2 cellular contexts compared by ENCODE assay signal in the genomic region with DNA sequence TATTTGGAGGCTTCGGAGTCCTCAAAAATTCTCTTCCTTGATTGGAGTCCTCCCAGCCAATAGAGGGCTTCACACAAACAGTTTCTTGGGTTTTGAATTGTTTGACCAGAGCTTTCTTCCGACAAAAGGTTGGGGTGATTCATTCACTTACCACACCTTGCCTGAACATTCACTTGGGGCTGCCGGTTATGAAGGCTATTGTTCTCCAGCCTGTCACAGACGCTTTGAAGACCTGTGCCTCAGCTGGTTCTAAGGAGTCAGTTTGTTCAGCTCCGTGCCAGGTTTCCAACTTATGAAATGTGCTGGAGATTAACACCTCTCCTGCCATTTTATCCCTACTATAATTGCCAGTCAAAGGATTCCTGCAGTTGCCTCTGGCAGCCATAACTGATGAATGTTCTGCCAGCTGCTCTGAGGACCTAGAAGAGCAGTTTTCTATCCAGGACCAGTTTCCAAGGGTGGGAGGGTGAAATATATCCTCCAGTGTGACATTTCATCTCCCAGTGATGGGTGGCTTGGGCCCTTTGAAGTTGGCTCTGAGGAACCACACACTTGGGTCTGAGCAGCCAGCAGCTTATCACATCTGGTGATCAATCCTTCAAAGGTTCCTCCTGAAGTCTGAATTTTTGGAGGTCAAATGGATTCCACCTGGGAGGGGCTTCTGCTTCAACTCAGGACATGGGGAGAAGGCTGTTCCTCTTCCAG.
TF ChIP-seq lines count a peak whose summit lies in the region.

No MANE protein-coding gene starts in this region.

TF ChIP-seq in HEK293, 187 proteins besides CTCF, POLR2A, EP300 and RAD21:
- TF ChIP-seq, protein P1, sequence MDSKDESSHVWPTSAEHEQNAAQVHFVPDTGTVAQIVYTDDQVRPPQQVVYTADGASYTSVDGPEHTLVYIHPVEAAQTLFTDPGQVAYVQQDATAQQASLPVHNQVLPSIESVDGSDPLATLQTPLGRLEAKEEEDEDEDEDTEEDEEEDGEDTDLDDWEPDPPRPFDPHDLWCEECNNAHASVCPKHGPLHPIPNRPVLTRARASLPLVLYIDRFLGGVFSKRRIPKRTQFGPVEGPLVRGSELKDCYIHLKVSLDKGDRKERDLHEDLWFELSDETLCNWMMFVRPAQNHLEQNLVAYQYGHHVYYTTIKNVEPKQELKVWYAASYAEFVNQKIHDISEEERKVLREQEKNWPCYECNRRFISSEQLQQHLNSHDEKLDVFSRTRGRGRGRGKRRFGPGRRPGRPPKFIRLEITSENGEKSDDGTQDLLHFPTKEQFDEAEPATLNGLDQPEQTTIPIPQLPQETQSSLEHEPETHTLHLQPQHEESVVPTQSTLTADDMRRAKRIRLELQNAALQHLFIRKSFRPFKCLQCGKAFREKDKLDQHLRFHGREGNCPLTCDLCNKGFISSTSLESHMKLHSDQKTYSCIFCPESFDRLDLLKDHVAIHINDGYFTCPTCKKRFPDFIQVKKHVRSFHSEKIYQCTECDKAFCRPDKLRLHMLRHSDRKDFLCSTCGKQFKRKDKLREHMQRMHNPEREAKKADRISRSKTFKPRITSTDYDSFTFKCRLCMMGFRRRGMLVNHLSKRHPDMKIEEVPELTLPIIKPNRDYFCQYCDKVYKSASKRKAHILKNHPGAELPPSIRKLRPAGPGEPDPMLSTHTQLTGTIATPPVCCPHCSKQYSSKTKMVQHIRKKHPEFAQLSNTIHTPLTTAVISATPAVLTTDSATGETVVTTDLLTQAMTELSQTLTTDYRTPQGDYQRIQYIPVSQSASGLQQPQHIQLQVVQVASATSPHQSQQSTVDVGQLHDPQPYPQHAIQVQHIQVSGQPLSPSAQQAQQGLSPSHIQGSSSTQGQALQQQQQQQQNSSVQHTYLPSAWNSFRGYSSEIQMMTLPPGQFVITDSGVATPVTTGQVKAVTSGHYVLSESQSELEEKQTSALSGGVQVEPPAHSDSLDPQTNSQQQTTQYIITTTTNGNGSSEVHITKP (tag by site-specific recombination; IDR thresholded peaks at IDR 0.05): peak; percentile 61
- TF ChIP-seq SETDB1 (IDR thresholded peaks at IDR 0.05; ENCODE audit: insufficient read length, low read length): no peak

TF ChIP-seq in WTC11, 78 proteins besides CTCF, POLR2A, EP300 and RAD21 (continued from another document):
- TF ChIP-seq PREB (CRISPR knock-in tag; IDR thresholded peaks at IDR 0.05; ENCODE audit: borderline replicate concordance): no peak
- TF ChIP-seq ZNF219 (CRISPR knock-in tag; IDR thresholded peaks at IDR 0.05; ENCODE audit: borderline replicate concordance): no peak
- no peak for TF ChIP-seq NR1H2 (CRISPR knock-in tag; IDR thresholded peaks at IDR 0.05)
- no peak for TF ChIP-seq CREB1 (CRISPR knock-in tag; IDR thresholded peaks at IDR 0.05)
- TF ChIP-seq TCF7 (CRISPR knock-in tag; IDR thresholded peaks at IDR 0.05; ENCODE audit: low read depth): no peak
- TF ChIP-seq ZNF121 (CRISPR knock-in tag; IDR thresholded peaks at IDR 0.05): no peak
- no peak for TF ChIP-seq MYBL2 (CRISPR knock-in tag; IDR thresholded peaks at IDR 0.05)
- TF ChIP-seq ZNF416 (CRISPR knock-in tag; IDR thresholded peaks at IDR 0.05): no peak
- no peak for TF ChIP-seq NR3C1 (CRISPR knock-in tag; conservative IDR thresholded peaks at IDR 0.05; ENCODE audit: low read depth)
- TF ChIP-seq, protein P2, sequence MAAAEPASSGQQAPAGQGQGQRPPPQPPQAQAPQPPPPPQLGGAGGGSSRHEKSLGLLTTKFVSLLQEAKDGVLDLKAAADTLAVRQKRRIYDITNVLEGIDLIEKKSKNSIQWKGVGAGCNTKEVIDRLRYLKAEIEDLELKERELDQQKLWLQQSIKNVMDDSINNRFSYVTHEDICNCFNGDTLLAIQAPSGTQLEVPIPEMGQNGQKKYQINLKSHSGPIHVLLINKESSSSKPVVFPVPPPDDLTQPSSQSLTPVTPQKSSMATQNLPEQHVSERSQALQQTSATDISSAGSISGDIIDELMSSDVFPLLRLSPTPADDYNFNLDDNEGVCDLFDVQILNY (CRISPR knock-in tag; IDR thresholded peaks at IDR 0.05): no peak
- no peak for TF ChIP-seq SMAD3 (CRISPR knock-in tag; IDR thresholded peaks at IDR 0.05; ENCODE audit: borderline replicate concordance)
- no peak for TF ChIP-seq ATF1 (CRISPR knock-in tag; IDR thresholded peaks at IDR 0.05)
- no peak for TF ChIP-seq ATF3 (CRISPR knock-in tag; conservative IDR thresholded peaks at IDR 0.05)
- no peak for TF ChIP-seq EMX1 (CRISPR knock-in tag; IDR thresholded peaks at IDR 0.05)
- TF ChIP-seq, protein P3, sequence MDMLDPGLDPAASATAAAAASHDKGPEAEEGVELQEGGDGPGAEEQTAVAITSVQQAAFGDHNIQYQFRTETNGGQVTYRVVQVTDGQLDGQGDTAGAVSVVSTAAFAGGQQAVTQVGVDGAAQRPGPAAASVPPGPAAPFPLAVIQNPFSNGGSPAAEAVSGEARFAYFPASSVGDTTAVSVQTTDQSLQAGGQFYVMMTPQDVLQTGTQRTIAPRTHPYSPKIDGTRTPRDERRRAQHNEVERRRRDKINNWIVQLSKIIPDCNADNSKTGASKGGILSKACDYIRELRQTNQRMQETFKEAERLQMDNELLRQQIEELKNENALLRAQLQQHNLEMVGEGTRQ (CRISPR knock-in tag; IDR thresholded peaks at IDR 0.05): no peak
- TF ChIP-seq, protein P4, sequence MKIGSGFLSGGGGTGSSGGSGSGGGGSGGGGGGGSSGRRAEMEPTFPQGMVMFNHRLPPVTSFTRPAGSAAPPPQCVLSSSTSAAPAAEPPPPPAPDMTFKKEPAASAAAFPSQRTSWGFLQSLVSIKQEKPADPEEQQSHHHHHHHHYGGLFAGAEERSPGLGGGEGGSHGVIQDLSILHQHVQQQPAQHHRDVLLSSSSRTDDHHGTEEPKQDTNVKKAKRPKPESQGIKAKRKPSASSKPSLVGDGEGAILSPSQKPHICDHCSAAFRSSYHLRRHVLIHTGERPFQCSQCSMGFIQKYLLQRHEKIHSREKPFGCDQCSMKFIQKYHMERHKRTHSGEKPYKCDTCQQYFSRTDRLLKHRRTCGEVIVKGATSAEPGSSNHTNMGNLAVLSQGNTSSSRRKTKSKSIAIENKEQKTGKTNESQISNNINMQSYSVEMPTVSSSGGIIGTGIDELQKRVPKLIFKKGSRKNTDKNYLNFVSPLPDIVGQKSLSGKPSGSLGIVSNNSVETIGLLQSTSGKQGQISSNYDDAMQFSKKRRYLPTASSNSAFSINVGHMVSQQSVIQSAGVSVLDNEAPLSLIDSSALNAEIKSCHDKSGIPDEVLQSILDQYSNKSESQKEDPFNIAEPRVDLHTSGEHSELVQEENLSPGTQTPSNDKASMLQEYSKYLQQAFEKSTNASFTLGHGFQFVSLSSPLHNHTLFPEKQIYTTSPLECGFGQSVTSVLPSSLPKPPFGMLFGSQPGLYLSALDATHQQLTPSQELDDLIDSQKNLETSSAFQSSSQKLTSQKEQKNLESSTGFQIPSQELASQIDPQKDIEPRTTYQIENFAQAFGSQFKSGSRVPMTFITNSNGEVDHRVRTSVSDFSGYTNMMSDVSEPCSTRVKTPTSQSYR (CRISPR knock-in tag; IDR thresholded peaks at IDR 0.05): no peak
